12 cellular contexts compared by ENCODE assay signal in genomic region chr18:46184296-46185080, GRCh38.
DNase-seq lines count a peak whose midpoint lies in the region; ATAC-seq, FAIRE-seq and TF ChIP-seq lines count a peak whose summit lies in the region.
"Had no signal": no experiment of that assay in that cellular context is flagged by ENCODE, and none has a peak within 500 bp of the region (broad histone marks: within the 10 kb centered on the region; RNA-seq: fewer than 3 reads in every experiment).

No MANE protein-coding gene starts in this region.

- peak; percentile 28 for DNase-seq in SIG-M5 treated with dmso at 0.1 percent for 504 hours (lab: John Stamatoyannopoulos, UW; ENCODE audit: unreplicated experiment)
- no peak for DNase-seq in SIG-M5 (lab: John Stamatoyannopoulos, UW)
- DNase-seq in NB4 (ENCODE audit: low read depth): peak; percentile 33
- DNase-seq in endodermal cell: no peak
- DNase-seq in pancreas: no peak
- DNase-seq: activated CD4-positive, CD25-positive, alpha-beta regulatory T cell treated with anti-CD3 and anti-CD28 coated beads, Interleukin-2, amount 50 U/mL, for 72 hours; cerebellar nuclear complex; NCI-H146; testis had no signal

- intact Hi-C loops in pancreas (cut with DNase I): no loop called here

- H3K4me1 Mint-ChIP-seq in endodermal cell: peaks cover 29% of the 10 kb centered on the region

- TF ChIP-seq POLR2A in NB4 (IDR thresholded peaks at IDR 0.05; ENCODE audit: extremely low read depth, insufficient read length): no peak

- 95 to 98% methylated on average over 8 to 10 of the region's 10 CpGs for WGBS in endodermal cell (ENCODE audit: insufficient coverage in 1 of 2, insufficient read length in 1 of 2), 2 experiments
- 93 to 96% methylated on average over 10 of the region's 10 CpGs for WGBS in pancreas, 2 donors

- H3K4me3 Mint-ChIP-seq in endodermal cell: no peak overlapping the region

- FAIRE-seq in pancreas (lab: Jason Lieb, UNC): no peak

- H3K36me3 ChIP-seq in endodermal cell (ENCODE audit: control insufficient read depth, insufficient read depth, low read length) (no peaks in the 10 kb centered on the region), pancreas (no peaks in the 10 kb centered on the region)

- no peak overlapping the region for H3K9ac ChIP-seq in endodermal cell (ENCODE audit: extremely low read depth, low read length, poor library complexity, severe bottlenecking)

- H3K4me3 ChIP-seq in NB4 (ENCODE audit: low read depth, low read length) (no peak overlapping the region), endodermal cell (ENCODE audit: low read length) (no peak overlapping the region), pancreas (no peak overlapping the region)
- H3K4me3 ChIP-seq: testis had no signal

- no peaks in the 10 kb centered on the region for H3K27me3 Mint-ChIP-seq in endodermal cell (ENCODE audit: insufficient read depth)

- TF ChIP-seq CTCF in NB4 (IDR thresholded peaks at IDR 0.05; ENCODE audit: low read depth, low read length): no peak
- TF ChIP-seq CTCF in endodermal cell (conservative IDR thresholded peaks at IDR 0.05): no peak
- no peak for TF ChIP-seq CTCF in pancreas (IDR thresholded peaks at IDR 0.05)

- H3K36me3 Mint-ChIP-seq in endodermal cell (ENCODE audit: low read depth): peaks cover 9% of the 10 kb centered on the region

- H3K9me3 ChIP-seq in endodermal cell (ENCODE audit: control insufficient read depth, low read length) (no peaks in the 10 kb centered on the region), pancreas (no peaks in the 10 kb centered on the region)
- H3K9me3 ChIP-seq: testis had no signal

- ATAC-seq in GM19395 (IDR thresholded peaks at IDR 0.05; ENCODE audit: unreplicated experiment) (peak; percentile 65), HG02840 (IDR thresholded peaks at IDR 0.05; ENCODE audit: low FRiP score, unreplicated experiment) (no peak), GM19324 (IDR thresholded peaks at IDR 0.05; ENCODE audit: low FRiP score, unreplicated experiment) (no peak), pancreas (no peak)

- H3K27ac Mint-ChIP-seq in endodermal cell: peak overlapping the region; percentile 50

- no peaks in the 10 kb centered on the region for H3K9me3 Mint-ChIP-seq in endodermal cell

- H3K27ac ChIP-seq in endodermal cell (ENCODE audit: low read depth, low read length) (no peak overlapping the region), pancreas (no peak overlapping the region)

- H3K4me1 ChIP-seq in endodermal cell (ENCODE audit: control insufficient read depth, insufficient read depth, low read length) (peaks cover 8% of the 10 kb centered on the region), pancreas (peaks cover 0 to 21% (median 17%) of the 10 kb centered on the region in 3 donors)

- H3K27me3 ChIP-seq in endodermal cell (ENCODE audit: control insufficient read depth, insufficient read depth, low read length, poor library complexity, severe bottlenecking) (no peaks in the 10 kb centered on the region), pancreas (no peaks in the 10 kb centered on the region)
- H3K27me3 ChIP-seq: testis had no signal

Comparison
In these comparisons a context has a peak if more than half of its experiments do, and no peak if none do; other contexts are left out.
1. DNase-seq: peak in SIG-M5 treated with dmso at 0.1 percent for 504 hours (single experiment) and NB4 (single experiment); none in SIG-M5 (single experiment), endodermal cell (single experiment) and pancreas (0 of 6).